8 cellular contexts compared by ENCODE assay signal in the genomic region with DNA sequence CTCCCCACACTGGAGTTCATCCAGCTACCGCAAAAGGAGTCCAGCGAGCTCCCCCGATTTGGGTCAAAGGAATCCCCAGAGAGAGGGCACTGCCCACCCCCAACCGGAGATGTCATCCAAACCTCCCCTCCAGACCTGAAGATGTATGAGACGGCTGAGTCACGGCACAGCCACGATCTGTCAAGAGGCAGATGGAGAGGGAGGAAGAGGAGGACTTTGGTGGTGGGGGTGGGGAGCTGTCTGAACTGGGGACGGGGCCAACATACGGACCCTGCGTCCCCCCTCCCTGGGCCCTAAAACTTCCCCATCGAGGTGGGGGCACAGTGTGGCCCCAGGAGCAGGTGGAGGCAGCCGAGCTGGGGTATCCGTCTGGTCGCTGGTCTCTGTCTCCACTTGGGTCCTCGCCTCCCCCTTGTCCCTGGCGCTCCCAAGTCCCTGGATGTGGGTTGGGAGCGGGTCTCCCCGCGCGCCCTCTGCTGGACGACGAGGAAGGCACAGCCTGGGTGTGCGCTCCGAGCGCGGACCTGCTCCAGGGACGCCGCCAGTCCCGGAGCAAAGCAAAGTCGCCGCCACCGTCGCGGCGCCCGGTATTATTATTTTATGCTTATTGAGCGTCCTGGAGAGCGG.
DNase-seq lines count a peak whose midpoint lies in the region; ATAC-seq and TF ChIP-seq lines count a peak whose summit lies in the region.

No MANE protein-coding gene starts in this region.

- H3K27ac ChIP-seq in coronary artery, result peak overlapping the region in 1 of 2 donors; percentile 11

- TF ChIP-seq CTCF in AG09319 (IDR thresholded peaks at IDR 0.05; ENCODE audit: low read depth, low read length) (peak; percentile 88), coronary artery (IDR thresholded peaks at IDR 0.05) (peak; percentile 94)

- DNase-seq in AG09319 (ENCODE audit: extremely low read depth, low read depth) (no peak), GM19238 (ENCODE audit: insufficient read length, low spot score) (peak; percentile 82), NCI-H2171 (lab: John Stamatoyannopoulos, UW) (peak; percentile 63), coronary artery (ENCODE audit: low spot score) (peak; percentile 88), left kidney (ENCODE audit: low read depth, low spot score) (peak; percentile 90)
- peak; percentile 34 to 55 (median 38) for DNase-seq in activated CD4-positive, CD25-positive, alpha-beta regulatory T cell (lab: John Stamatoyannopoulos, UW)
- peak; percentile 61 to 66 for DNase-seq in stimulated activated CD4-positive, alpha-beta T cell treated with anti-CD3 and anti-CD28 coated beads, Interleukin-4, amount 100 ng/mL, for 48 hours (ENCODE audit: low read depth in 2 of 2)

- H3K4me3 ChIP-seq in coronary artery, result peak overlapping the region; percentile 49

- ATAC-seq in GM18909 (IDR thresholded peaks at IDR 0.05; ENCODE audit: poor library complexity, unreplicated experiment), result no peak
